17 cellular contexts compared by ENCODE assay signal in the genomic region with DNA sequence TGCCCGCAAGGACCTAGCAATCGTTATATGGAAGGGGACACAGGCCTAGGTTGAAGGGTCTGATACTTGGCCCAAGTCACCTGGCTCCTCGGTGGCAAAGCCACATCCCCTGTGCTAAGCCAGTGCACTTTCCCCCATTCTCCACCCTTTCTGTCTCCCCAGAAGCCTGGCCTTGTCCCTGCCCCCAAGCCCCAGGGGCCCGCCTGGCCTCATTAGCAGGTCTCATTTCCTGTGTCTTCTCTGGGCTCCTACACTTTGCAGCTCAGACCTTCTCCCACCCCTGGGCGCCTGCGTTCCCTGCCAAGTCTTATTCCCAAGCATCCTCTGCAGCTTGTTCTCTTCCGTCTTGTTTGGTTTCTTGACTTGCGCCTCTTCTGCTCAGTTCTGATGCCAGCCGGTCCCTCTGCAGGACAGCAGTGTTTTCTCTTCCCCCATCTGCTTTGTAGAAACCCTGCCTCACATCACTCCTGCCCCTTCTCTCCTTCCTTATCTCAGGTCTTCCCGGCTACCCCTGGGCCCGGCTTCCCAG.
DNase-seq lines count a peak whose midpoint lies in the region; ATAC-seq and TF ChIP-seq lines count a peak whose summit lies in the region.
"Had no signal": no experiment of that assay in that cellular context is flagged by ENCODE, and none has a peak within 500 bp of the region (broad histone marks: within the 10 kb centered on the region; RNA-seq: fewer than 3 reads in every experiment).

No MANE protein-coding gene starts in this region.

- H3K18ac ChIP-seq in IMR-90 (ENCODE audit: low read depth, low read length): no peak overlapping the region

- no peaks in the 10 kb centered on the region for H4K20me1 ChIP-seq in IMR-90 (ENCODE audit: insufficient read depth, low read length)

- no peaks in the 10 kb centered on the region; the same call in 1 of the 2 replicates for H3K9me3 ChIP-seq in IMR-90 (ENCODE audit: control insufficient read depth, insufficient read depth, low read length)
- H3K9me3 ChIP-seq: SJCRH30 had no signal

- DNase-seq in CD14-positive monocyte (ENCODE audit: low spot score): no peak
- DNase-seq in IMR-90: no peak
- peak; percentile 76 for DNase-seq in mesenteric fat pad (ENCODE audit: low spot score)
- no peak for DNase-seq in activated T-helper 2 cell treated with anti-CD3 and anti-CD28 coated beads, Interferon-gamma antibody, Interleukin-2, Interleukin-4, amounts not matched to agents 10 μg/mL and 5 μg/mL and 100 μg/mL, durations not matched to agents 14 hours and 24 hours and 36 hours (ENCODE audit: low spot score)
- DNase-seq in EL: no peak
- no peak for DNase-seq in NCI-H2029 treated with DMSO at 0.1 percent for 48 hours (lab: John Stamatoyannopoulos, UW)
- DNase-seq: ACHN; CD8-positive, alpha-beta memory T cell; HCEC 1CT; NCI-H1048; NCI-H1694 treated with DMSO at 0.1 percent for 48 hours; NCI-H2171; NCI-H446 treated with DMSO at 0.1 percent for 48 hours; OCI-M1; RPMI8226; SJCRH30 had no signal

- peaks cover 87% of the 10 kb centered on the region for H3K4me1 Mint-ChIP-seq in CD14-positive monocyte
- H3K4me1 Mint-ChIP-seq in activated T-helper 17 cell treated with anti-CD3 and anti-CD28 coated beads, Interleukin-2, amount 50 U/mL, for 72 hours: no peaks in the 10 kb centered on the region
- no peaks in the 10 kb centered on the region for H3K4me1 Mint-ChIP-seq in activated T-helper 2 cell treated with anti-CD3 and anti-CD28 coated beads, Interferon-gamma antibody, Interleukin-2, Interleukin-4, amounts not matched to agents 10 μg/mL and 5 μg/mL and 100 μg/mL, durations not matched to agents 14 hours and 24 hours and 36 hours (ENCODE audit: low read depth)

- H2BK15ac ChIP-seq in IMR-90 (ENCODE audit: low read depth, low read length): no peak overlapping the region

- H3K14ac ChIP-seq in IMR-90 (replicated peaks; ENCODE audit: low read depth, low read length): no peak overlapping the region

- in situ Hi-C loops in IMR-90 (cut with MboI; ENCODE audit: low sequenced_read_pairs): no loop called here

- H3K27ac ChIP-seq in IMR-90 (ENCODE audit: insufficient read depth, low read length): no peak overlapping the region
- H3K27ac ChIP-seq: SJCRH30 had no signal

- H4K91ac ChIP-seq in IMR-90 (ENCODE audit: insufficient read depth, low read depth, low read length): no peak overlapping the region

- peaks cover 0 to 3% (median 1%) of the 10 kb centered on the region in 3 donors for H3K27me3 Mint-ChIP-seq in CD14-positive monocyte (ENCODE audit: low read depth in 3 of 3)
- no peaks in the 10 kb centered on the region for H3K27me3 Mint-ChIP-seq in activated T-helper 17 cell treated with anti-CD3 and anti-CD28 coated beads, Interleukin-2, amount 50 U/mL, for 72 hours
- H3K27me3 Mint-ChIP-seq in activated T-helper 2 cell treated with anti-CD3 and anti-CD28 coated beads, Interferon-gamma antibody, Interleukin-2, Interleukin-4, amounts not matched to agents 10 μg/mL and 5 μg/mL and 100 μg/mL, durations not matched to agents 14 hours and 24 hours and 36 hours (ENCODE audit: low read depth): no peaks in the 10 kb centered on the region

- TF ChIP-seq CTCF in CD14-positive monocyte (IDR thresholded peaks at IDR 0.05) (no peak), IMR-90 (conservative IDR thresholded peaks at IDR 0.05; ENCODE audit: low read depth, low read length) (no peak)

- no peak overlapping the region for H2AK9ac ChIP-seq in IMR-90 (replicated peaks; ENCODE audit: low read depth, low read length, poor library complexity)

- dilution Hi-C loops in IMR-90 (cut with HindIII; ENCODE audit: low sequenced_read_pairs, unreplicated experiment): no loop called here

- H4K5ac ChIP-seq in IMR-90 (ENCODE audit: low read depth, low read length): no peak overlapping the region

- POLR2A ChIA-PET in IMR-90 (lab: Charles Lee; ENCODE audit: unreplicated experiment): no interaction called here

- H3K4me1 ChIP-seq in IMR-90 (ENCODE audit: control insufficient read depth, insufficient read depth, low read length): no peaks in the 10 kb centered on the region
- H3K4me1 ChIP-seq: SJCRH30 had no signal

- H3K36me3 Mint-ChIP-seq in CD14-positive monocyte: peaks cover 8 to 21% of the 10 kb centered on the region in 2 donors
- no peaks in the 10 kb centered on the region for H3K36me3 Mint-ChIP-seq in activated T-helper 17 cell treated with anti-CD3 and anti-CD28 coated beads, Interleukin-2, amount 50 U/mL, for 72 hours (ENCODE audit: low read depth)
- H3K36me3 Mint-ChIP-seq in activated T-helper 2 cell treated with anti-CD3 and anti-CD28 coated beads, Interferon-gamma antibody, Interleukin-2, Interleukin-4, amounts not matched to agents 10 μg/mL and 5 μg/mL and 100 μg/mL, durations not matched to agents 14 hours and 24 hours and 36 hours (ENCODE audit: low read depth): no peaks in the 10 kb centered on the region
- H3K36me3 Mint-ChIP-seq: CD8-positive, alpha-beta memory T cell had no signal

- H3K36me3 ChIP-seq in IMR-90 (ENCODE audit: control insufficient read depth, insufficient read depth, low read length): no peaks in the 10 kb centered on the region
- H3K36me3 ChIP-seq: SJCRH30 had no signal

- H3K23ac ChIP-seq in IMR-90 (ENCODE audit: low read depth, low read length): no peak overlapping the region

- no peaks in the 10 kb centered on the region for H3K79me1 ChIP-seq in IMR-90 (ENCODE audit: low read depth in 1 of 2, low read length in 2 of 2)

- peaks cover 0 to 7% (median 5%) of the 10 kb centered on the region in 7 donors for H3K9me3 Mint-ChIP-seq in CD14-positive monocyte
- H3K9me3 Mint-ChIP-seq in activated T-helper 17 cell treated with anti-CD3 and anti-CD28 coated beads, Interleukin-2, amount 50 U/mL, for 72 hours: no peaks in the 10 kb centered on the region
- H3K9me3 Mint-ChIP-seq in activated T-helper 2 cell treated with anti-CD3 and anti-CD28 coated beads, Interferon-gamma antibody, Interleukin-2, Interleukin-4, amounts not matched to agents 10 μg/mL and 5 μg/mL and 100 μg/mL, durations not matched to agents 14 hours and 24 hours and 36 hours: no peaks in the 10 kb centered on the region
- H3K9me3 Mint-ChIP-seq: CD8-positive, alpha-beta memory T cell had no signal

- H3K9ac ChIP-seq in IMR-90 (ENCODE audit: low read depth, low read length): no peak overlapping the region

- no peak overlapping the region for H2BK20ac ChIP-seq in IMR-90 (ENCODE audit: low read depth, low read length)

- no TSS peak for BruUV-seq in IMR-90 (replicated peaks; lab: Mats Ljungman, UMichigan)

- H2AK5ac ChIP-seq in IMR-90 (ENCODE audit: low read depth, low read length): no peak overlapping the region

- no peak overlapping the region for H4K8ac ChIP-seq in IMR-90 (ENCODE audit: low read depth in 2 of 2, low read length in 2 of 2)

- no peak overlapping the region for H2BK120ac ChIP-seq in IMR-90 (ENCODE audit: low read depth, low read length)

- intact Hi-C loops in CD14-positive monocyte (cut with micrococcal nuclease): loop anchor here in 1 of 2 donors (10.0 kb wide), 2 partner anchors 65 to 135 kb away; no protein-coding TSS in a partner anchor
- intact Hi-C loops in IMR-90 (cut with micrococcal nuclease): no loop called here
- intact Hi-C loops in activated T-helper 2 cell treated with anti-CD3 and anti-CD28 coated beads, Interferon-gamma antibody, Interleukin-2, Interleukin-4, amounts not matched to agents 10 μg/mL and 5 μg/mL and 100 μg/mL, durations not matched to agents 14 hours and 24 hours and 36 hours (cut with micrococcal nuclease): no loop called here

- no peak for TF ChIP-seq POLR2A in IMR-90 (IDR thresholded peaks at IDR 0.05; ENCODE audit: low read depth, low read length)

- H3K27ac Mint-ChIP-seq in CD14-positive monocyte: peak overlapping the region; percentile 84 to 99 (median 87)
- peak overlapping the region; percentile 11 for H3K27ac Mint-ChIP-seq in activated T-helper 17 cell treated with anti-CD3 and anti-CD28 coated beads, Interleukin-2, amount 50 U/mL, for 72 hours
- no peak overlapping the region for H3K27ac Mint-ChIP-seq in activated T-helper 2 cell treated with anti-CD3 and anti-CD28 coated beads, Interferon-gamma antibody, Interleukin-2, Interleukin-4, amounts not matched to agents 10 μg/mL and 5 μg/mL and 100 μg/mL, durations not matched to agents 14 hours and 24 hours and 36 hours

- no peak overlapping the region for H3K4me3 ChIP-seq in IMR-90 (ENCODE audit: insufficient read depth, low read depth, low read length)
- H3K4me3 ChIP-seq: SJCRH30 had no signal

- H3K27me3 ChIP-seq in IMR-90 (ENCODE audit: control insufficient read depth, insufficient read depth, low read length): peaks cover 33% of the 10 kb centered on the region
- H3K27me3 ChIP-seq: SJCRH30 had no signal

- peak overlapping the region; percentile 3 for H2AFZ ChIP-seq in IMR-90 (replicated peaks; ENCODE audit: low read length, poor library complexity)

- no peak overlapping the region for H3K4me3 Mint-ChIP-seq in CD14-positive monocyte
- H3K4me3 Mint-ChIP-seq in activated T-helper 17 cell treated with anti-CD3 and anti-CD28 coated beads, Interleukin-2, amount 50 U/mL, for 72 hours: no peak overlapping the region
- no peak overlapping the region for H3K4me3 Mint-ChIP-seq in activated T-helper 2 cell treated with anti-CD3 and anti-CD28 coated beads, Interferon-gamma antibody, Interleukin-2, Interleukin-4, amounts not matched to agents 10 μg/mL and 5 μg/mL and 100 μg/mL, durations not matched to agents 14 hours and 24 hours and 36 hours (ENCODE audit: low read depth)

- H3K9me1 ChIP-seq in IMR-90 (ENCODE audit: insufficient read depth, low read length): no peaks in the 10 kb centered on the region

- CTCF ChIA-PET in IMR-90 (lab: Yijun Ruan, JAX): no interaction called here

- WGBS in IMR-90 (ENCODE audit: extremely low coverage in 2 of 2, insufficient read length in 1 of 2), 2 experiments: 44% methylated on average over 8 of the region's 11 CpGs; no CpG with 5 or more reads in 1 of the 2 experiments

- no peak overlapping the region for H2BK5ac ChIP-seq in IMR-90 (ENCODE audit: low read depth, low read length, poor library complexity, severe bottlenecking)

- no peak overlapping the region for H3K4ac ChIP-seq in IMR-90 (ENCODE audit: low read depth, low read length)

- no peak for TF ChIP-seq RAD21 in IMR-90 (IDR thresholded peaks at IDR 0.05; ENCODE audit: low read length)

- H3K4me2 ChIP-seq in IMR-90 (ENCODE audit: low read depth, low read length): no peak overlapping the region

- no peak overlapping the region for H3K56ac ChIP-seq in IMR-90 (ENCODE audit: extremely low read depth, insufficient read depth, low read length)

- ATAC-seq in IMR-90 (ENCODE audit: low read depth): no peak
- no peak for ATAC-seq in activated T-helper 17 cell treated with anti-CD3 and anti-CD28 coated beads, Interleukin-2, amount 50 U/mL, for 72 hours (replicated peaks)

TF ChIP-seq in IMR-90, 13 proteins besides CTCF, POLR2A, EP300 and RAD21 (continues in another document):
- TF ChIP-seq NFE2L2 (IDR thresholded peaks at IDR 0.05; ENCODE audit: low read depth, low read length): no peak
- TF ChIP-seq, protein P1, sequence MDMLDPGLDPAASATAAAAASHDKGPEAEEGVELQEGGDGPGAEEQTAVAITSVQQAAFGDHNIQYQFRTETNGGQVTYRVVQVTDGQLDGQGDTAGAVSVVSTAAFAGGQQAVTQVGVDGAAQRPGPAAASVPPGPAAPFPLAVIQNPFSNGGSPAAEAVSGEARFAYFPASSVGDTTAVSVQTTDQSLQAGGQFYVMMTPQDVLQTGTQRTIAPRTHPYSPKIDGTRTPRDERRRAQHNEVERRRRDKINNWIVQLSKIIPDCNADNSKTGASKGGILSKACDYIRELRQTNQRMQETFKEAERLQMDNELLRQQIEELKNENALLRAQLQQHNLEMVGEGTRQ (IDR thresholded peaks at IDR 0.05; ENCODE audit: low read depth, low read length): no peak
